In genomic region chr5:59206132-59206581, GRCh38 we compare ENCODE assay signal across 16 cellular contexts.
A peak's percentile ranks its signal among the peaks of the same experiment; 100 is the strongest.
DNase-seq lines count a peak whose midpoint lies in the region; ATAC-seq, FAIRE-seq and TF ChIP-seq lines count a peak whose summit lies in the region.
"Had no signal": no experiment of that assay in that cellular context is flagged by ENCODE, and none has a peak within 500 bp of the region (broad histone marks: within the 10 kb centered on the region; RNA-seq: fewer than 3 reads in every experiment).

No MANE protein-coding gene starts in this region.

- FAIRE-seq in HTR-8/SVneo (lab: Jason Lieb, UNC), result no peak
- FAIRE-seq: GM12878, GM19239 had no signal

- H3F3A ChIP-seq in smooth muscle cell (ENCODE audit: low read depth), result peaks cover 7% of the 10 kb centered on the region

- DNase-seq in HTR-8/SVneo (ENCODE audit: insufficient read length, low spot score) (peak; percentile 14), brain pericyte (ENCODE audit: low read depth, low spot score) (peak; percentile 44), left ventricle myocardium superior (no peak), smooth muscle cell (lab: John Stamatoyannopoulos, UW; ENCODE audit: unreplicated experiment) (no peak), NCI-H2107 (lab: John Stamatoyannopoulos, UW) (no peak), NCI-H1694 (lab: John Stamatoyannopoulos, UW) (no peak), activated gamma-delta T cell treated with Interleukin-2 at 50 U/mL for 16 hours (no peak)
- no peak for DNase-seq in activated CD8-positive, alpha-beta memory T cell treated with anti-CD3 and anti-CD28 coated beads, Interleukin-2, amount 50 U/mL, for 48 hours
- DNase-seq: activated CD4-positive, alpha-beta T cell treated with anti-CD3 and anti-CD28 coated beads for 48 hours; Calu3; NCI-H446 treated with DMSO at 0.1 percent for 48 hours; nucleus accumbens; thyroid gland had no signal

- peak; percentile 72 for ATAC-seq in left ventricle myocardium superior
- ATAC-seq: GM12878 had no signal

- H2AFZ ChIP-seq in smooth muscle cell (ENCODE audit: low read depth), result no peak overlapping the region

- H3K9ac ChIP-seq in smooth muscle cell (ENCODE audit: low read depth), result no peak overlapping the region

- H3K27me3 ChIP-seq in smooth muscle cell (ENCODE audit: low read depth), result no peaks in the 10 kb centered on the region
- H3K27me3 ChIP-seq: thyroid gland had no signal

- H3K27ac ChIP-seq in smooth muscle cell (ENCODE audit: low read depth), result peak overlapping the region; percentile 74
- H3K27ac ChIP-seq: thyroid gland had no signal

- intact Hi-C loops in left ventricle myocardium superior (cut with micrococcal nuclease), result no loop called here

- no peaks in the 10 kb centered on the region for H3K36me3 ChIP-seq in smooth muscle cell (ENCODE audit: low read depth)
- H3K36me3 ChIP-seq: HAP-1, thyroid gland had no signal

- H3K4me2 ChIP-seq in smooth muscle cell, result peak overlapping the region; percentile 47

- H4K20me1 ChIP-seq in smooth muscle cell (ENCODE audit: low read depth), result no peaks in the 10 kb centered on the region

- H3K9me3 ChIP-seq in smooth muscle cell (replicated peaks; ENCODE audit: low read depth), result no peaks in the 10 kb centered on the region
- H3K9me3 ChIP-seq: HAP-1, thyroid gland had no signal

- H3K4me3 ChIP-seq in smooth muscle cell, result no peak overlapping the region
- H3K4me3 ChIP-seq: GM12878, HAP-1, thyroid gland had no signal

- H3K4me1 ChIP-seq in smooth muscle cell (ENCODE audit: low read depth), result no peaks in the 10 kb centered on the region
- H3K4me1 ChIP-seq: HAP-1, thyroid gland had no signal

- peaks cover 7% of the 10 kb centered on the region for H3K79me2 ChIP-seq in smooth muscle cell (ENCODE audit: low read depth)

- 9% methylated on average over 1 of the region's 1 CpG for WGBS in smooth muscle cell (ENCODE audit: low lambda C conversion rate)

- TF ChIP-seq CTCF in smooth muscle cell (IDR thresholded peaks at IDR 0.05; ENCODE audit: borderline replicate concordance, insufficient read depth, poor library complexity, severe bottlenecking), result no peak

Comparison
In these comparisons a context has a peak if more than half of its experiments do, and no peak if none do; other contexts are left out.
1. DNase-seq: peak in HTR-8/SVneo (single experiment) and brain pericyte (single experiment); none in left ventricle myocardium superior (single experiment), smooth muscle cell (single experiment), activated CD8-positive, alpha-beta memory T cell treated with anti-CD3 and anti-CD28 coated beads, Interleukin-2, amount 50 U/mL, for 48 hours (single experiment), NCI-H2107 (single experiment), NCI-H1694 (single experiment) and activated gamma-delta T cell treated with Interleukin-2 at 50 U/mL for 16 hours (single experiment).